Comparison of ENCODE assay signal across 9 cellular contexts in genomic region chr15:78065973-78066946, GRCh38. TPM values are rescaled to one million over a fixed set of nuclear protein-coding genes. Genes with fewer than 3 reads are reported as not detected.
DNase-seq lines count a peak whose midpoint lies in the region; ATAC-seq and TF ChIP-seq lines count a peak whose summit lies in the region.
"Had no signal": no experiment of that assay in that cellular context is flagged by ENCODE, and none has a peak within 500 bp of the region (broad histone marks: within the 10 kb centered on the region; RNA-seq: fewer than 3 reads in every experiment).

No MANE protein-coding gene starts in this region.

- no peaks in the 10 kb centered on the region for H3K36me3 Mint-ChIP-seq in immature natural killer cell

- H3K36me3 ChIP-seq in GM06990 (ENCODE audit: control insufficient read depth, insufficient read depth, low read length) = no peaks in the 10 kb centered on the region
- no peaks in the 10 kb centered on the region for H3K36me3 ChIP-seq in iPS-18a (ENCODE audit: control insufficient read depth, low read depth, low read length)

- TF ChIP-seq CTCF in GM06990 (IDR thresholded peaks at IDR 0.05; ENCODE audit: insufficient read depth, low read length, poor library complexity, severe bottlenecking) = no peak

- no peak overlapping the region for H3K27ac ChIP-seq in iPS-18a (ENCODE audit: low read length)

- DNase-seq in GM06990 (ENCODE audit: extremely low read depth, insufficient read length) = peak; percentile 56
- peak; percentile 10 for DNase-seq in NCI-H345 treated with DMSO at 0.1 percent for 48 hours (lab: John Stamatoyannopoulos, UW; ENCODE audit: unreplicated experiment)
- no peak for DNase-seq in immature natural killer cell
- DNase-seq in G401 (ENCODE audit: low spot score) = no peak
- no peak for DNase-seq in NCI-H2107 treated with DMSO at 0.1 percent for 48 hours (lab: John Stamatoyannopoulos, UW; ENCODE audit: unreplicated experiment)
- DNase-seq in AG08395 (ENCODE audit: low spot score) = no peak

- H3K9me3 Mint-ChIP-seq in immature natural killer cell = no peaks in the 10 kb centered on the region

- in situ Hi-C loops in G401 (cut with HindIII; ENCODE audit: low sequenced_read_pairs) = no loop called here

- no peak overlapping the region for H3K4me3 Mint-ChIP-seq in immature natural killer cell

- peaks cover 18 to 23% of the 10 kb centered on the region in 2 donors for H3K4me1 Mint-ChIP-seq in immature natural killer cell

- H3K4me3 ChIP-seq in GM06990 (replicated peaks; ENCODE audit: low read depth, low read length) (peak overlapping the region; percentile 49), iPS-18a (ENCODE audit: low read length) (peak overlapping the region; percentile 16)

- ATAC-seq in GM21381 (IDR thresholded peaks at IDR 0.05; ENCODE audit: unreplicated experiment) = peak; percentile 64

- H3K4me1 ChIP-seq in iPS-18a (ENCODE audit: control insufficient read depth, low read depth, low read length) = peaks cover 53% of the 10 kb centered on the region

- peaks cover 0 to 5% (median 2%) of the 10 kb centered on the region in 3 donors for H3K27me3 Mint-ChIP-seq in immature natural killer cell (ENCODE audit: low read depth in 3 of 3)

- no peak overlapping the region for H3K9ac ChIP-seq in iPS-18a (ENCODE audit: low read length)

- no peaks in the 10 kb centered on the region for H3K27me3 ChIP-seq in GM06990 (replicated peaks; ENCODE audit: control insufficient read depth, insufficient read depth, low read length)
- no peaks in the 10 kb centered on the region for H3K27me3 ChIP-seq in iPS-18a (ENCODE audit: control insufficient read depth, insufficient read depth, low read length)

- H3K27ac Mint-ChIP-seq in immature natural killer cell = peak overlapping the region in 1 of 6 donors; percentile 37

- H3K9me3 ChIP-seq in iPS-18a (ENCODE audit: control insufficient read depth, low read depth, low read length) = no peaks in the 10 kb centered on the region

RNA-seq across cellular contexts. Expression of gene TBC1D2B, which starts 11.3 kb away (rescaled TPM):
- polyA plus RNA-seq in immature natural killer cell = 10 to 100 TPM in 1 of 3 donors, 1 to 10 TPM in 2; 3.5 to 10.2 (median 7.8) TPM
- 9.7 and 13.9 TPM in 2 replicates for total RNA-seq in G401 (2014; rRNA removed; shearing (Covaris generic))

RNA-seq across cellular contexts. Expression of gene SH2D7, which starts 26.1 kb away (rescaled TPM):
- not detected for polyA plus RNA-seq in immature natural killer cell
- not detected in 2 replicates for total RNA-seq in G401 (2014; rRNA removed; shearing (Covaris generic))
- total RNA-seq: fibroblast of villous mesenchyme had no signal

Comparison
In these comparisons a context has a peak if more than half of its experiments do, and no peak if none do; other contexts are left out.
1. DNase-seq: peak in GM06990 (single experiment) and NCI-H345 treated with DMSO at 0.1 percent for 48 hours (single experiment); none in immature natural killer cell (0 of 3), G401 (single experiment), NCI-H2107 treated with DMSO at 0.1 percent for 48 hours (single experiment) and AG08395 (single experiment).